In the genomic region with DNA sequence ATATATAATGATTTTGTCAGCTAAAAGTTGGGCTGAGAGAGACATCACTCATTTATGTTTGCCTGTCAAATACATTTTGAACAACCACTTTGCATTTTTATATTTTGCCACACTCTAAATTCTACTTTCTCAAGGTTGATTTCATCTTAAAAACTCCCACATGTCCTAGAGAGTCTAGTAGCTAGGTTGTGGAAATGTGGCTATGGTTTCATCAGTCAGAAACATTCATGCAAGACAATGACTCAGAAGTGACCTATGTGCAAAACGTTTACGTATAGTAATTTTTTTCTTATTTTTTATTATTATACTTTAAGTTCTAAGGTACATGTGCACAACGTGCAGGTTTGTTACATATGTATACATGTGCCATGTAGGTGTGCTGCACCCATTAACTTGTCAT, we compare ENCODE assay signal across 24 cellular contexts. TPM values are rescaled to one million over a fixed set of nuclear protein-coding genes. Genes with fewer than 3 reads are reported as not detected.
"Had no signal": no experiment of that assay in that cellular context is flagged by ENCODE, and none has a peak within 500 bp of the region (broad histone marks: within the 10 kb centered on the region; RNA-seq: fewer than 3 reads in every experiment).

No MANE protein-coding gene starts in this region.

- H3K9me2 ChIP-seq: SK-N-SH had no signal

- H3K9me3 ChIP-seq: MG63, Peyer's patch, SK-N-SH had no signal

- H3K27ac ChIP-seq: brain microvascular endothelial cell, cardiac muscle cell, Peyer's patch, RWPE1, SJCRH30 had no signal

- H3K4me3 ChIP-seq: cardiac muscle cell, MG63, Peyer's patch, SJCRH30 had no signal

- H3K4me2 ChIP-seq: SK-N-SH had no signal

- H3K36me3 ChIP-seq: brain microvascular endothelial cell, cardiac muscle cell, MG63, Peyer's patch, SJCRH30 had no signal

- H3K9ac ChIP-seq: SK-N-SH had no signal

- H3K4me1 ChIP-seq: Peyer's patch, SJCRH30 had no signal

- H3K27me3 ChIP-seq: brain microvascular endothelial cell, cardiac muscle cell, MG63, Peyer's patch, SJCRH30 had no signal

- DNase-seq: activated CD4-positive, alpha-beta T cell treated with anti-CD3 and anti-CD28 coated beads for 48 hours; activated CD4-positive, alpha-beta T cell treated with anti-CD3 and anti-CD28 coated beads, Interleukin-2, amount 50 U/mL, for 4 hours; activated CD4-positive, CD25-positive, alpha-beta regulatory T cell treated with anti-CD3 and anti-CD28 coated beads, Interleukin-2, amount 50 U/mL, for 72 hours; activated CD8-positive, alpha-beta memory T cell treated with anti-CD3 and anti-CD28 coated beads, Interleukin-2, amount 50 U/mL, for 48 hours; activated CD8-positive, alpha-beta T cell treated with anti-CD3 and anti-CD28 coated beads, Interleukin-2, amount 10 ng/mL, durations not matched to agents 7 days and 5 days; activated naive CD4-positive, alpha-beta T cell treated with anti-CD3 and anti-CD28 coated beads, Interleukin-2, amount 50 U/mL, for 16 hours; activated naive CD8-positive, alpha-beta T cell treated with anti-CD3 and anti-CD28 coated beads, Interleukin-2, amount 10 ng/mL, durations not matched to agents 7 days and 5 days; activated T-cell treated with anti-CD3 and anti-CD28 coated beads, Interleukin-2, amount 50 U/mL, for 1 hour; amniotic stem cell; brain microvascular endothelial cell; MG63; NCI-H1105; NCI-H1436; NCI-H1694 treated with DMSO at 0.1 percent for 48 hours; NCI-H2029 treated with DMSO at 0.1 percent for 48 hours; NCI-H510A treated with DMSO at 0.1 percent for 48 hours; Peyer's patch; Right ventricle myocardium superior; SJCRH30; SK-N-SH; T-helper 1 cell had no signal

RNA-seq across cellular contexts. Expression of a gene that starts 27.4 kb away (rescaled TPM):
- total RNA-seq: activated CD8-positive, alpha-beta T cell treated with anti-CD3 and anti-CD28 coated beads, Interleukin-2, amount 10 ng/mL, durations not matched to agents 7 days and 5 days; activated naive CD8-positive, alpha-beta T cell treated with anti-CD3 and anti-CD28 coated beads, Interleukin-2, amount 10 ng/mL, durations not matched to agents 7 days and 5 days; T-helper 2 cell treated with Interferon-gamma antibody and Interleukin-4, amounts not matched to agents 100 ng/mL and 5 ng/mL, for 36 hours had no signal
